12 cellular contexts compared by ENCODE assay signal in the genomic region with DNA sequence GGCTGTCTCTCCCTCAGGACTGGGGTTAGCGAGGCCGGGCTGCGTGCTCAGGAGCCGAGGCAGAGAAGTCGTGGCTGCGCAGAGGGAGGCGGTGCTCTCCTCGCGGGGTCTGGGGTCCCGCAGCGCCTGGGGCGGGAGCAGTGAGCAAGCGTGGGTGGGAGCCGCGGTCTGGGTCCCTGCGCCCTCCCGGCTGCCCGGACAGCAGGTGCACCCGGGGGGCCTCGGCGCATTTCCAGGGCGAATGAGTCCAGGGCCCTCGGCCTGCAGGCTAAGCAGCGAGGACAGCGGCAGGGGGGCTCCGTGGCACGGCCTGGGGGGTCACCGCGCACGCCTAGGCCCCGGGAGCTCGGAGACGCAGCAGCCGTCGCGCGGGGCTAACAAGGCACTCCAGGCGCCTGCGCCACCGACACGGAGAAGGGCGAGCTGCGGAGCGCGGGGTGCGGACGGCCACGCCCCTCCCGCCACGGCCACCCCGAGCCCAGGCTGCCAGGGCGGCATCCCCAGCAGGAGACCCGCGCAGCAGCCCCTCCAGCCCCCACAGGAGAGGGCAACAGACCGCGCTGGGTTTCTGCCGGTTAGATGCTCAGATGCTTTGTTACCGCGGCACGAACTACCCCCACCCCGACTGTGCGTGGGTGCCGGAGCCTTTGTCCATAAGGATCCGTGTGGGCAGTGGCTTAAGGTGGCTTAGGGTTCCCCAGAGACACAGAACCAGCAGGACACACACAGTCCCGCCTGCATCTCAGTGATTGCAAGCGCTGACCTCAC.
A peak's percentile ranks its signal among the peaks of the same experiment; 100 is the strongest.
DNase-seq lines count a peak whose midpoint lies in the region; ATAC-seq and TF ChIP-seq lines count a peak whose summit lies in the region.
"Had no signal": no experiment of that assay in that cellular context is flagged by ENCODE, and none has a peak within 500 bp of the region (broad histone marks: within the 10 kb centered on the region; RNA-seq: fewer than 3 reads in every experiment).

No MANE protein-coding gene starts in this region.

- TF ChIP-seq CTCF in gastrocnemius medialis (IDR thresholded peaks at IDR 0.05 in 4 of 5, conservative IDR thresholded peaks at IDR 0.05 in 1 of 5), result no peak

- DNase-seq in NCI-H1092 treated with DMSO at 0.1 percent for 48 hours (lab: John Stamatoyannopoulos, UW) (peak; percentile 43), NCI-H1092 (lab: John Stamatoyannopoulos, UW) (no peak), NCI-H345 treated with DMSO at 0.1 percent for 48 hours (lab: John Stamatoyannopoulos, UW; ENCODE audit: unreplicated experiment) (peak; percentile 13), iPS DF 6.9 (ENCODE audit: low read depth, low spot score) (no peak), gastrocnemius medialis (no peak), foreskin melanocyte (no peak)
- DNase-seq: 8988T; activated T-cell treated with anti-CD3 and anti-CD28 coated beads, Interleukin-2, amount 50 U/mL, for 4 hours; T-cell had no signal

- H3K9me3 ChIP-seq in iPS DF 6.9 (ENCODE audit: control insufficient read depth, insufficient read depth, low read length), result no peaks in the 10 kb centered on the region
- H3K9me3 ChIP-seq in gastrocnemius medialis, result no peaks in the 10 kb centered on the region
- H3K9me3 ChIP-seq: neutrophil had no signal

- WGBS in iPS DF 6.9 (ENCODE audit: insufficient coverage, insufficient read length), result no CpG with 5 or more reads among the region's 66 CpGs

- H3K27me3 ChIP-seq in iPS DF 6.9 (ENCODE audit: control insufficient read depth, insufficient read depth, low read length), result peaks cover 5% of the 10 kb centered on the region
- H3K27me3 ChIP-seq in gastrocnemius medialis, result peaks cover 24 to 46% (median 28%) of the 10 kb centered on the region in 3 donors

- ATAC-seq in gastrocnemius medialis, result no peak
- no peak for ATAC-seq in HG02884 (IDR thresholded peaks at IDR 0.05; ENCODE audit: unreplicated experiment)
- ATAC-seq in HG03159 (IDR thresholded peaks at IDR 0.05; ENCODE audit: unreplicated experiment), result no peak

- in situ Hi-C loops in gastrocnemius medialis (cut with MboI; ENCODE audit: low sequenced_read_pairs in 4 of 4), result no loop called here

- H3K4me3 ChIP-seq in iPS DF 6.9 (ENCODE audit: low read length), result peak overlapping the region; percentile 27; the same call in 1 of the 2 replicates
- peak overlapping the region in 3 of 4 donors; percentile 19 to 43 (median 33) for H3K4me3 ChIP-seq in gastrocnemius medialis

- H3K36me3 ChIP-seq in iPS DF 6.9 (ENCODE audit: control insufficient read depth, insufficient read depth, low read length), result no peaks in the 10 kb centered on the region
- H3K36me3 ChIP-seq in gastrocnemius medialis, result no peaks in the 10 kb centered on the region
- H3K36me3 ChIP-seq: neutrophil had no signal

- H3K27ac ChIP-seq in iPS DF 6.9 (ENCODE audit: low read length), result no peak overlapping the region
- no peak overlapping the region for H3K27ac ChIP-seq in gastrocnemius medialis
- H3K27ac ChIP-seq: neutrophil had no signal

- intact Hi-C loops in gastrocnemius medialis (cut with DNase I; ENCODE audit: low total_unique reads), result no loop called here

- H3K4me1 ChIP-seq in iPS DF 6.9 (ENCODE audit: control insufficient read depth, insufficient read depth, low read length) (no peaks in the 10 kb centered on the region; the same call in 1 of the 2 replicates), gastrocnemius medialis (no peaks in the 10 kb centered on the region)

- no peak for TF ChIP-seq POLR2A in gastrocnemius medialis (IDR thresholded peaks at IDR 0.05)

Comparison
In these comparisons a context has a peak if more than half of its experiments do, and no peak if none do; other contexts are left out.
1. DNase-seq: peak in NCI-H1092 treated with DMSO at 0.1 percent for 48 hours (single experiment) and NCI-H345 treated with DMSO at 0.1 percent for 48 hours (single experiment); none in NCI-H1092 (single experiment), iPS DF 6.9 (single experiment), gastrocnemius medialis (0 of 2) and foreskin melanocyte (single experiment).